In genomic region chr13:33213024-33213795, GRCh38 we compare ENCODE assay signal across 16 cellular contexts.
DNase-seq lines count a peak whose midpoint lies in the region; ATAC-seq, FAIRE-seq and TF ChIP-seq lines count a peak whose summit lies in the region.
"Had no signal": no experiment of that assay in that cellular context is flagged by ENCODE, and none has a peak within 500 bp of the region (broad histone marks: within the 10 kb centered on the region; RNA-seq: fewer than 3 reads in every experiment).

No MANE protein-coding gene starts in this region.

- no peak for TF ChIP-seq RAD21 in IMR-90 (IDR thresholded peaks at IDR 0.05; ENCODE audit: low read length)

- H4K20me1 ChIP-seq in IMR-90 (ENCODE audit: insufficient read depth, low read length) = peaks cover 38% of the 10 kb centered on the region
- no peaks in the 10 kb centered on the region for H4K20me1 ChIP-seq in keratinocyte (ENCODE audit: control insufficient read depth, extremely low read depth, insufficient read depth, low read length)

- H3K4me3 Mint-ChIP-seq in brain = peak overlapping the region in 3 of 5 experiments; percentile 10 to 70 (median 59)

- H2AFZ ChIP-seq in IMR-90 (replicated peaks; ENCODE audit: low read length, poor library complexity) (no peak overlapping the region), keratinocyte (ENCODE audit: control insufficient read depth, low read length) (no peak overlapping the region)

- H3K9me3 Mint-ChIP-seq in brain = no peaks in the 10 kb centered on the region
- H3K9me3 Mint-ChIP-seq: activated T-helper 2 cell treated with anti-CD3 and anti-CD28 coated beads, Interferon-gamma antibody, Interleukin-2, Interleukin-4, amounts not matched to agents 10 μg/mL and 5 μg/mL and 100 μg/mL, durations not matched to agents 14 hours and 24 hours and 36 hours had no signal

- H2BK5ac ChIP-seq in IMR-90 (ENCODE audit: low read depth, low read length, poor library complexity, severe bottlenecking) = peak overlapping the region; percentile 80

- peak overlapping the region; percentile 39 to 86 (median 84) for H3K27ac Mint-ChIP-seq in brain
- H3K27ac Mint-ChIP-seq: activated T-helper 2 cell treated with anti-CD3 and anti-CD28 coated beads, Interferon-gamma antibody, Interleukin-2, Interleukin-4, amounts not matched to agents 10 μg/mL and 5 μg/mL and 100 μg/mL, durations not matched to agents 14 hours and 24 hours and 36 hours had no signal

- CTCF ChIA-PET in IMR-90 (lab: Yijun Ruan, JAX) = interaction anchor here (1.2 kb wide), 1 partner anchor 513 kb away, joined by 4 read pairs; no protein-coding TSS in a partner anchor

- dilution Hi-C loops in IMR-90 (cut with HindIII; ENCODE audit: low sequenced_read_pairs, unreplicated experiment) (no loop called here), keratinocyte (cut with MboI; ENCODE audit: extremely low pct_ligation_motif_present, low sequenced_read_pairs) (no loop called here)

- H4K5ac ChIP-seq in IMR-90 (ENCODE audit: low read depth, low read length) = peak overlapping the region; percentile 98

- peak overlapping the region; percentile 58 for H2BK20ac ChIP-seq in IMR-90 (ENCODE audit: low read depth, low read length)

- H3K14ac ChIP-seq in IMR-90 (replicated peaks; ENCODE audit: low read depth, low read length) = peak overlapping the region; percentile 59

- H3K27ac ChIP-seq in IMR-90 (ENCODE audit: insufficient read depth, low read length) = peak overlapping the region; percentile 94
- peak overlapping the region; percentile 75 for H3K27ac ChIP-seq in keratinocyte (ENCODE audit: control insufficient read depth, insufficient read depth, low read length)
- H3K27ac ChIP-seq: KMS-11, SK-N-MC had no signal

- peaks cover 33 to 79% of the 10 kb centered on the region in 2 experiments for H3K79me1 ChIP-seq in IMR-90 (ENCODE audit: low read depth in 1 of 2, low read length in 2 of 2)

- H3K36me3 Mint-ChIP-seq in brain = no peaks in the 10 kb centered on the region

- peak overlapping the region; percentile 89 for H2AK5ac ChIP-seq in IMR-90 (ENCODE audit: low read depth, low read length)

- peak overlapping the region; percentile 98 for H3K18ac ChIP-seq in IMR-90 (ENCODE audit: low read depth, low read length)

- H2AK9ac ChIP-seq in IMR-90 (replicated peaks; ENCODE audit: low read depth, low read length, poor library complexity) = no peak overlapping the region

- H3K27me3 Mint-ChIP-seq in brain = no peaks in the 10 kb centered on the region

- peak overlapping the region; percentile 47 for H4K91ac ChIP-seq in IMR-90 (ENCODE audit: insufficient read depth, low read depth, low read length)

- H4K8ac ChIP-seq in IMR-90 (ENCODE audit: low read depth in 2 of 2, low read length in 2 of 2) = peak overlapping the region; percentile 48 to 78

- peaks cover 33% of the 10 kb centered on the region for H3K4me1 ChIP-seq in IMR-90 (ENCODE audit: control insufficient read depth, insufficient read depth, low read length)
- peaks cover 57% of the 10 kb centered on the region for H3K4me1 ChIP-seq in keratinocyte (ENCODE audit: control insufficient read depth, extremely low read depth, insufficient read depth, low read length)
- H3K4me1 ChIP-seq in skeletal muscle satellite cell (ENCODE audit: control insufficient read depth, insufficient read depth, low read length) = peaks cover 55% of the 10 kb centered on the region

- H3K4me1 Mint-ChIP-seq in brain = peaks cover 89% of the 10 kb centered on the region

- H3K4me3 ChIP-seq in IMR-90 (ENCODE audit: insufficient read depth, low read depth, low read length) = no peak overlapping the region
- peak overlapping the region in 2 of 3 experiments; percentile 13 to 16 for H3K4me3 ChIP-seq in keratinocyte (ENCODE audit: control insufficient read depth in 2 of 3, extremely low read depth in 1 of 3, insufficient read depth in 2 of 3, low read depth in 1 of 3, low read length in 3 of 3)
- H3K4me3 ChIP-seq in skeletal muscle satellite cell (ENCODE audit: low read length) = no peak overlapping the region
- H3K4me3 ChIP-seq: SK-N-MC had no signal

- H3K4ac ChIP-seq in IMR-90 (ENCODE audit: low read depth, low read length) = peak overlapping the region; percentile 77

- H3K27me3 ChIP-seq in IMR-90 (ENCODE audit: control insufficient read depth, insufficient read depth, low read length) (no peaks in the 10 kb centered on the region), keratinocyte (ENCODE audit: control insufficient read depth, extremely low read depth, insufficient read depth, low read length) (no peaks in the 10 kb centered on the region), skeletal muscle satellite cell (ENCODE audit: control insufficient read depth, insufficient read depth, low read length) (no peaks in the 10 kb centered on the region)

- H3K36me3 ChIP-seq in IMR-90 (ENCODE audit: control insufficient read depth, insufficient read depth, low read length) (peaks cover 4% of the 10 kb centered on the region; the same call in 1 of the 2 replicates), keratinocyte (ENCODE audit: control insufficient read depth in 2 of 2, extremely low read depth in 1 of 2, insufficient read depth in 2 of 2, low read length in 2 of 2) (peaks cover 0 to 3% of the 10 kb centered on the region in 2 experiments), skeletal muscle satellite cell (ENCODE audit: insufficient read depth, low read length) (peaks cover 67% of the 10 kb centered on the region)

- peak overlapping the region; percentile 65; the same call in 1 of the 2 replicates for H3K9ac ChIP-seq in IMR-90 (ENCODE audit: low read depth, low read length)
- peak overlapping the region; percentile 51 for H3K9ac ChIP-seq in keratinocyte (ENCODE audit: control insufficient read depth, extremely low read depth, insufficient read depth, low read length)
- H3K9ac ChIP-seq in skeletal muscle satellite cell (ENCODE audit: low read depth, low read length) = peak overlapping the region; percentile 72
- H3K9ac ChIP-seq: KMS-11 had no signal

- no peak; the same call in 1 of the 2 replicates for TF ChIP-seq POLR2A in IMR-90 (IDR thresholded peaks at IDR 0.05; ENCODE audit: low read depth, low read length)

- H3K4me2 ChIP-seq in IMR-90 (ENCODE audit: low read depth, low read length) (peak overlapping the region; percentile 79), keratinocyte (ENCODE audit: control insufficient read depth, extremely low read depth, insufficient read depth, low read depth, low read length) (peak overlapping the region; percentile 67), skeletal muscle satellite cell (ENCODE audit: low read length) (peak overlapping the region; percentile 44)
- H3K4me2 ChIP-seq: KMS-11 had no signal

- H3K9me1 ChIP-seq in IMR-90 (ENCODE audit: insufficient read depth, low read length) (peaks cover 33% of the 10 kb centered on the region), keratinocyte (ENCODE audit: control insufficient read depth, extremely low read depth, insufficient read depth, low read length) (no peaks in the 10 kb centered on the region)

- TF ChIP-seq CTCF in IMR-90 (conservative IDR thresholded peaks at IDR 0.05; ENCODE audit: low read depth, low read length) = no peak
- TF ChIP-seq CTCF in brain (conservative IDR thresholded peaks at IDR 0.05) = no peak
- no peak for TF ChIP-seq CTCF in keratinocyte (optimal IDR thresholded peaks at IDR 0.05 in 1 of 3, IDR thresholded peaks at IDR 0.05 in 1 of 3, conservative IDR thresholded peaks at IDR 0.05 in 1 of 3; ENCODE audit: extremely low read depth in 1 of 3, insufficient read depth in 2 of 3, low read length in 3 of 3)

- H3K56ac ChIP-seq in IMR-90 (ENCODE audit: extremely low read depth, insufficient read depth, low read length) = peak overlapping the region; percentile 58; the same call in 1 of the 2 replicates

- DNase-seq in IMR-90 (no peak), keratinocyte (ENCODE audit: low read depth, low spot score) (no peak), NCI-H1694 treated with DMSO at 0.1 percent for 48 hours (lab: John Stamatoyannopoulos, UW) (no peak), NCI-H2196 treated with DMSO at 0.1 percent for 48 hours (lab: John Stamatoyannopoulos, UW; ENCODE audit: unreplicated experiment) (no peak)
- DNase-seq: activated CD4-positive, alpha-beta T cell treated with anti-CD3 and anti-CD28 coated beads for 1 hour; COR-L47; NCI-H2227 treated with DMSO at 0.1 percent for 48 hours had no signal

- BruUV-seq in IMR-90 (replicated peaks; lab: Mats Ljungman, UMichigan) = no TSS peak

- H2BK15ac ChIP-seq in IMR-90 (ENCODE audit: low read depth, low read length) = peak overlapping the region; percentile 50; the same call in 2 of the 3 replicates

- FAIRE-seq in keratinocyte (lab: Jason Lieb, UNC) = peak; percentile 98
- FAIRE-seq: colon, H54 had no signal

- no CpG with 5 or more reads among the region's 6 CpGs for WGBS in IMR-90 (ENCODE audit: extremely low coverage in 2 of 2, insufficient read length in 1 of 2), 2 experiments

- ATAC-seq in IMR-90 (ENCODE audit: low read depth) (no peak), HG03460 (IDR thresholded peaks at IDR 0.05; ENCODE audit: unreplicated experiment) (no peak)
- no peak for ATAC-seq in activated CD4-positive, CD25-positive, alpha-beta regulatory T cell treated with anti-CD3 and anti-CD28 coated beads, Interleukin-2, amount 50 U/mL, for 24 hours

- H3K79me2 ChIP-seq in keratinocyte (ENCODE audit: control insufficient read depth, insufficient read depth, low read length) = peaks cover 33% of the 10 kb centered on the region

- POLR2A ChIA-PET in IMR-90 (lab: Charles Lee; ENCODE audit: unreplicated experiment) = no interaction called here

- peak overlapping the region; percentile 80 for H3K23ac ChIP-seq in IMR-90 (ENCODE audit: low read depth, low read length)

- H2BK120ac ChIP-seq in IMR-90 (ENCODE audit: low read depth, low read length) = peak overlapping the region; percentile 76

- intact Hi-C loops in IMR-90 (cut with micrococcal nuclease) = loop anchor here (5.0 kb wide), 1 partner anchor 91 kb away; no protein-coding TSS in a partner anchor

- H3K9me3 ChIP-seq in IMR-90 (ENCODE audit: control insufficient read depth, insufficient read depth, low read length) (no peaks in the 10 kb centered on the region), keratinocyte (ENCODE audit: control insufficient read depth, low read depth, low read length) (no peaks in the 10 kb centered on the region), skeletal muscle satellite cell (replicated peaks; ENCODE audit: low read length) (no peaks in the 10 kb centered on the region)

- in situ Hi-C loops in IMR-90 (cut with MboI; ENCODE audit: low sequenced_read_pairs) = no loop called here

TF ChIP-seq in IMR-90, 13 proteins besides CTCF, POLR2A, EP300 and RAD21:
- TF ChIP-seq MAZ (IDR thresholded peaks at IDR 0.05; ENCODE audit: borderline replicate concordance, low read depth, low read length) (no peak), MXI1 (IDR thresholded peaks at IDR 0.05; ENCODE audit: borderline replicate concordance, low read depth, low read length) (no peak), SMC3 (IDR thresholded peaks at IDR 0.05; ENCODE audit: low read depth, low read length) (no peak), CHD1 (IDR thresholded peaks at IDR 0.05; ENCODE audit: low read depth, low read length) (no peak), RFX5 (IDR thresholded peaks at IDR 0.05; ENCODE audit: low read depth, low read length) (no peak)

Comparison
In these comparisons a context has a peak if more than half of its experiments do, and no peak if none do; other contexts are left out.
1. H3K4me3 ChIP-seq: peak in keratinocyte (2 of 3); none in IMR-90 (single experiment) and skeletal muscle satellite cell (single experiment).
2. Peak in every context shown above with its lines, with median percentiles within 50 percentile points of each other: H3K4me2 ChIP-seq and H3K9ac ChIP-seq.